In genomic region chr2:96764253-96764637, GRCh38 we compare ENCODE assay signal across 9 cellular contexts. TPM values are rescaled to one million over a fixed set of nuclear protein-coding genes. Genes with fewer than 3 reads are reported as not detected.
DNase-seq lines count a peak whose midpoint lies in the region; ATAC-seq, FAIRE-seq and TF ChIP-seq lines count a peak whose summit lies in the region.
"Had no signal": no experiment of that assay in that cellular context is flagged by ENCODE, and none has a peak within 500 bp of the region (broad histone marks: within the 10 kb centered on the region; RNA-seq: fewer than 3 reads in every experiment).

No MANE protein-coding gene starts in this region.

- H3K36me3 Mint-ChIP-seq in naive thymus-derived CD8-positive, alpha-beta T cell = peaks cover 0 to 3% (median 0%) of the 10 kb centered on the region in 3 donors

- H3K27ac ChIP-seq in DOHH2 (ENCODE audit: low read depth, low read length) = no peak overlapping the region

- H3K27ac Mint-ChIP-seq in naive thymus-derived CD8-positive, alpha-beta T cell = peak overlapping the region in 6 of 10 donors; percentile 22 to 84 (median 56)

- no peaks in the 10 kb centered on the region for H3K9me3 ChIP-seq in DOHH2 (ENCODE audit: control insufficient read depth, insufficient read depth, low read length)
- H3K9me3 ChIP-seq: pancreas had no signal

- POLR2A ChIA-PET in naive thymus-derived CD8-positive, alpha-beta T cell (lab: Charles Lee) = interaction anchor here (0.6 to 2.7 kb wide), 4 partner anchors 52 to 223 kb away, joined by 3 to 13 read pairs (median 3); partner anchors contain the start of gene CNNM3

- no peak for FAIRE-seq in bronchial epithelial cell (lab: Jason Lieb, UNC)
- FAIRE-seq in frontal cortex (lab: Jason Lieb, UNC) = no peak
- FAIRE-seq: pancreas had no signal

- H3K27me3 Mint-ChIP-seq in naive thymus-derived CD8-positive, alpha-beta T cell = no peaks in the 10 kb centered on the region

- no peaks in the 10 kb centered on the region for H3K9me3 Mint-ChIP-seq in naive thymus-derived CD8-positive, alpha-beta T cell

- DNase-seq in MV-4-11 (lab: John Stamatoyannopoulos, UW) = peak; percentile 83
- DNase-seq in bronchial epithelial cell (ENCODE audit: low read depth) = no peak
- DNase-seq in naive thymus-derived CD8-positive, alpha-beta T cell = no peak
- no peak for DNase-seq in inferior parietal cortex (ENCODE audit: extremely low spot score)
- no peak for DNase-seq in frontal cortex (ENCODE audit: low spot score in 2 of 2)

- no peaks in the 10 kb centered on the region for H3K9me2 ChIP-seq in DOHH2 (replicated peaks; ENCODE audit: control insufficient read depth, low read length)

- H3K4me3 Mint-ChIP-seq in naive thymus-derived CD8-positive, alpha-beta T cell = peak overlapping the region; percentile 61 to 91 (median 76)

- H3F3A ChIP-seq in DOHH2 (ENCODE audit: control insufficient read depth, insufficient read depth) = peaks cover 2% of the 10 kb centered on the region; the same call in 1 of the 2 replicates

- H3K4me3 ChIP-seq in DOHH2 (ENCODE audit: low read length) (peak overlapping the region; percentile 93), bronchial epithelial cell (ENCODE audit: low read depth, low read length) (peak overlapping the region; percentile 27)

- peaks cover 57% of the 10 kb centered on the region for H3K79me2 ChIP-seq in DOHH2 (ENCODE audit: control insufficient read depth, low read length)

- H3K36me3 ChIP-seq in DOHH2 (ENCODE audit: control insufficient read depth, low read length) = no peaks in the 10 kb centered on the region
- no peaks in the 10 kb centered on the region for H3K36me3 ChIP-seq in bronchial epithelial cell (ENCODE audit: control insufficient read depth, insufficient read depth, low read length)
- H3K36me3 ChIP-seq: pancreas had no signal

- no peaks in the 10 kb centered on the region for H3K27me3 ChIP-seq in DOHH2 (ENCODE audit: control insufficient read depth, low read length)
- no peaks in the 10 kb centered on the region for H3K27me3 ChIP-seq in bronchial epithelial cell (ENCODE audit: control insufficient read depth, insufficient read depth, low read length)
- H3K27me3 ChIP-seq: pancreas had no signal

- no peak for ATAC-seq in naive thymus-derived CD8-positive, alpha-beta T cell
- no peak for ATAC-seq in HG02973 (IDR thresholded peaks at IDR 0.05; ENCODE audit: unreplicated experiment)
- no peak for ATAC-seq in GM18502 (IDR thresholded peaks at IDR 0.05; ENCODE audit: poor library complexity, unreplicated experiment)

- peaks cover 36 to 78% (median 76%) of the 10 kb centered on the region in 4 donors for H3K4me1 Mint-ChIP-seq in naive thymus-derived CD8-positive, alpha-beta T cell

- TF ChIP-seq CTCF in DOHH2 (IDR thresholded peaks at IDR 0.05; ENCODE audit: low read depth, low read length, poor library complexity, severe bottlenecking) (no peak), bronchial epithelial cell (IDR thresholded peaks at IDR 0.05; ENCODE audit: insufficient read depth, low read length, severe bottlenecking) (no peak)

- peak overlapping the region; percentile 84 for H3K4me2 ChIP-seq in DOHH2 (ENCODE audit: low read length)

- no peaks in the 10 kb centered on the region for H4K20me1 ChIP-seq in DOHH2 (ENCODE audit: control insufficient read depth, insufficient read depth, low read depth, low read length)

- peaks cover 74% of the 10 kb centered on the region for H3K4me1 ChIP-seq in DOHH2 (ENCODE audit: control insufficient read depth, low read length)

RNA-seq across cellular contexts. Expression of gene CNNM4, which starts 3.5 kb away (rescaled TPM):
- total RNA-seq in bronchial epithelial cell (3.4 and 5.5 TPM in 2 replicates), frontal cortex (5.3 TPM)
- total RNA-seq in naive thymus-derived CD8-positive, alpha-beta T cell = 1 to 10 TPM; 4.5 to 4.9 TPM
- 1 to 10 TPM in 2 of 3 donors, under 1 TPM in 1; 0.63 to 2.2 (median 1.3) TPM for polyA plus RNA-seq in naive thymus-derived CD8-positive, alpha-beta T cell

RNA-seq across cellular contexts. Expression of gene LMAN2L, which starts 24.4 kb away (rescaled TPM):
- 15.3 and 18.9 TPM in 2 replicates for total RNA-seq in bronchial epithelial cell
- 1 to 10 TPM; 7.4 to 9.1 TPM for total RNA-seq in naive thymus-derived CD8-positive, alpha-beta T cell
- polyA plus RNA-seq in naive thymus-derived CD8-positive, alpha-beta T cell = 10 to 100 TPM; 20.9 to 21.3 (median 21.3) TPM
- 23.6 TPM for total RNA-seq in frontal cortex

RNA-seq across cellular contexts. Expression of gene CNNM3, which starts 51.8 kb away (rescaled TPM):
- total RNA-seq in bronchial epithelial cell (5.9 and 6.1 TPM in 2 replicates), frontal cortex (11.8 TPM)
- total RNA-seq in naive thymus-derived CD8-positive, alpha-beta T cell = 10 to 100 TPM; 40.0 to 41.1 TPM
- polyA plus RNA-seq in naive thymus-derived CD8-positive, alpha-beta T cell = 10 to 100 TPM in 2 of 3 donors, 1 to 10 TPM in 1; 2.8 to 12.0 (median 11.4) TPM
